ENCODE assay signal across 1 cellular context in the genomic region with DNA sequence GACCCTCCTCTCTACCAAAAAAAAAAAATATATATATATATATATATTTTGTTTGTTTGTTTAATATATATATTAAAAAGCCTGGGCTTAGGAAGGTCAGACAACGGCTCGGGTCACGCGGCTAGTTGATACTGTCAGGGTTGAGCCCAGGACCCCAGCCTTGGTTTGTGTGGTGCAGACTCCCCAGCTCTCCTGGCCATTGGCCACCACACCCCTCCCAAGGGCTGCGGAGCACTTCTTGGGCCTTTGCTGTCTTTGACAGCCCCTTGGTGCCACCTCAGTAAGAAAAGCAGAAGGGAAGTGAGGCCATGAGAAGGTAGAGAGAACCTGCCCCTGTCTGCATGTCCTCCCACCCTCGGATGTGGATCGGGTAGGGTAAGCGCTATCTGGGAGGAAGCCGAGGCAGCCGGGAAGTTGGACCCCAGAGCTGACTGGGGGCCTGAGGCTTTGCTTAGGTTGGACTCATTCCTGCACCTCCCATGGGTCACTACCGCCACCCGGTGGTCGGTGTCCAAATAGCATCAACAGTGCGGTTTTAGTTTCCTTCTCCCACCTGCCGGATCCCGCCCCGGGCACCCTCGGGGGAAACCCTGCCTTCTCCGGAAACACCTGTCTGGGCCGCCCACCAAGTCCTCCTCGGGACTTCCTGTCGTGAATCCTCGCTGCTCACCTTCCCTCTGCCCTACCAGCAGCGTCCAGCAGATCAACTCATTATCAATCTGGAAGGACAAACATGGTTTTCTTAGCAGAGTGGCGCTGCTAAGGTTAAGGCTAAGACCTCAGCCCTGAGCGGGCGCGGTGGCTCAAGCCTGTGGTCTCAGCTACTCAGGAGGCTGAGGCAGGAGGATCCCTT.
TF ChIP-seq lines count a peak whose summit lies in the region.

No MANE protein-coding gene starts in this region.

TF ChIP-seq in HepG2, 621 proteins besides CTCF, POLR2A, EP300 and RAD21 (continued from another document and continues in another):
- TF ChIP-seq, protein P1, sequence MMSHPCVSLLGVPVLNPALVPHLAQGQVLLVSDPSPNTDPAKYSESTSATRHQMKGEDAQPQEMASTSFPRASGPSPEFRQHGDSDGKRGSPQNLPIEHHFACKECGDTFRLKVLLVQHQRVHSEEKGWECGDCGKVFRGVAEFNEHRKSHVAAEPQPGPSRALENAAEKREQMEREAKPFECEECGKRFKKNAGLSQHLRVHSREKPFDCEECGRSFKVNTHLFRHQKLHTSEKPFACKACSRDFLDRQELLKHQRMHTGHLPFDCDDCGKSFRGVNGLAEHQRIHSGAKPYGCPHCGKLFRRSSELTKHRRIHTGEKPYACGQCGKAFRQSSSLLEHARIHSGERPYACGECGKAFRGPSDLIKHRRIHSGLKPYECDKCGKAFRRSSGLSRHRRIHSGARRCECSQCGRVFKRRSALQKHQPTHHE (CRISPR knock-in tag; IDR thresholded peaks at IDR 0.05; ENCODE audit: borderline replicate concordance), result no peak
- TF ChIP-seq SAFB2 (CRISPR knock-in tag; IDR thresholded peaks at IDR 0.05; ENCODE audit: borderline replicate concordance, low read depth), result peak; percentile 56; the same call in 1 of the 2 replicates
- TF ChIP-seq KMT2A (CRISPR knock-in tag; IDR thresholded peaks at IDR 0.05), result no peak
- TF ChIP-seq, protein P2, sequence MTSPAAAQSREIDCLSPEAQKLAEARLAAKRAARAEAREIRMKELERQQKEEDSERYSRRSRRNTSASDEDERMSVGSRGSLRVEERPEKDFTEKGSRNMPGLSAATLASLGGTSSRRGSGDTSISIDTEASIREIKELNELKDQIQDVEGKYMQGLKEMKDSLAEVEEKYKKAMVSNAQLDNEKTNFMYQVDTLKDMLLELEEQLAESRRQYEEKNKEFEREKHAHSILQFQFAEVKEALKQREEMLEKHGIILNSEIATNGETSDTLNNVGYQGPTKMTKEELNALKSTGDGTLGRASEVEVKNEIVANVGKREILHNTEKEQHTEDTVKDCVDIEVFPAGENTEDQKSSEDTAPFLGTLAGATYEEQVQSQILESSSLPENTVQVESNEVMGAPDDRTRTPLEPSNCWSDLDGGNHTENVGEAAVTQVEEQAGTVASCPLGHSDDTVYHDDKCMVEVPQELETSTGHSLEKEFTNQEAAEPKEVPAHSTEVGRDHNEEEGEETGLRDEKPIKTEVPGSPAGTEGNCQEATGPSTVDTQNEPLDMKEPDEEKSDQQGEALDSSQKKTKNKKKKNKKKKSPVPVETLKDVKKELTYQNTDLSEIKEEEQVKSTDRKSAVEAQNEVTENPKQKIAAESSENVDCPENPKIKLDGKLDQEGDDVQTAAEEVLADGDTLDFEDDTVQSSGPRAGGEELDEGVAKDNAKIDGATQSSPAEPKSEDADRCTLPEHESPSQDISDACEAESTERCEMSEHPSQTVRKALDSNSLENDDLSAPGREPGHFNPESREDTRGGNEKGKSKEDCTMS (CRISPR knock-in tag; conservative IDR thresholded peaks at IDR 0.05), result no peak
- TF ChIP-seq, protein P3, sequence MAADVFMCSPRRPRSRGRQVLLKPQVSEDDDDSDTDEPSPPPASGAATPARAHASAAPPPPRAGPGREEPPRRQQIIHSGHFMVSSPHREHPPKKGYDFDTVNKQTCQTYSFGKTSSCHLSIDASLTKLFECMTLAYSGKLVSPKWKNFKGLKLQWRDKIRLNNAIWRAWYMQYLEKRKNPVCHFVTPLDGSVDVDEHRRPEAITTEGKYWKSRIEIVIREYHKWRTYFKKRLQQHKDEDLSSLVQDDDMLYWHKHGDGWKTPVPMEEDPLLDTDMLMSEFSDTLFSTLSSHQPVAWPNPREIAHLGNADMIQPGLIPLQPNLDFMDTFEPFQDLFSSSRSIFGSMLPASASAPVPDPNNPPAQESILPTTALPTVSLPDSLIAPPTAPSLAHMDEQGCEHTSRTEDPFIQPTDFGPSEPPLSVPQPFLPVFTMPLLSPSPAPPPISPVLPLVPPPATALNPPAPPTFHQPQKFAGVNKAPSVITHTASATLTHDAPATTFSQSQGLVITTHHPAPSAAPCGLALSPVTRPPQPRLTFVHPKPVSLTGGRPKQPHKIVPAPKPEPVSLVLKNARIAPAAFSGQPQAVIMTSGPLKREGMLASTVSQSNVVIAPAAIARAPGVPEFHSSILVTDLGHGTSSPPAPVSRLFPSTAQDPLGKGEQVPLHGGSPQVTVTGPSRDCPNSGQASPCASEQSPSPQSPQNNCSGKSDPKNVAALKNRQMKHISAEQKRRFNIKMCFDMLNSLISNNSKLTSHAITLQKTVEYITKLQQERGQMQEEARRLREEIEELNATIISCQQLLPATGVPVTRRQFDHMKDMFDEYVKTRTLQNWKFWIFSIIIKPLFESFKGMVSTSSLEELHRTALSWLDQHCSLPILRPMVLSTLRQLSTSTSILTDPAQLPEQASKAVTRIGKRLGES (CRISPR knock-in tag; IDR thresholded peaks at IDR 0.05; ENCODE audit: borderline replicate concordance), result no peak
- 0 out of 2 replicates have a peak, but pooled peaks have one; percentile 26 for TF ChIP-seq POLR2AphosphoS5 (IDR thresholded peaks at IDR 0.05; ENCODE audit: low read depth, low read length)
- no peak for TF ChIP-seq ZNF468 (CRISPR knock-in tag; IDR thresholded peaks at IDR 0.05)
- TF ChIP-seq, protein P4, sequence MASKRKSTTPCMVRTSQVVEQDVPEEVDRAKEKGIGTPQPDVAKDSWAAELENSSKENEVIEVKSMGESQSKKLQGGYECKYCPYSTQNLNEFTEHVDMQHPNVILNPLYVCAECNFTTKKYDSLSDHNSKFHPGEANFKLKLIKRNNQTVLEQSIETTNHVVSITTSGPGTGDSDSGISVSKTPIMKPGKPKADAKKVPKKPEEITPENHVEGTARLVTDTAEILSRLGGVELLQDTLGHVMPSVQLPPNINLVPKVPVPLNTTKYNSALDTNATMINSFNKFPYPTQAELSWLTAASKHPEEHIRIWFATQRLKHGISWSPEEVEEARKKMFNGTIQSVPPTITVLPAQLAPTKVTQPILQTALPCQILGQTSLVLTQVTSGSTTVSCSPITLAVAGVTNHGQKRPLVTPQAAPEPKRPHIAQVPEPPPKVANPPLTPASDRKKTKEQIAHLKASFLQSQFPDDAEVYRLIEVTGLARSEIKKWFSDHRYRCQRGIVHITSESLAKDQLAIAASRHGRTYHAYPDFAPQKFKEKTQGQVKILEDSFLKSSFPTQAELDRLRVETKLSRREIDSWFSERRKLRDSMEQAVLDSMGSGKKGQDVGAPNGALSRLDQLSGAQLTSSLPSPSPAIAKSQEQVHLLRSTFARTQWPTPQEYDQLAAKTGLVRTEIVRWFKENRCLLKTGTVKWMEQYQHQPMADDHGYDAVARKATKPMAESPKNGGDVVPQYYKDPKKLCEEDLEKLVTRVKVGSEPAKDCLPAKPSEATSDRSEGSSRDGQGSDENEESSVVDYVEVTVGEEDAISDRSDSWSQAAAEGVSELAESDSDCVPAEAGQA (IDR thresholded peaks at IDR 0.05; ENCODE audit: low read depth), result no peak
- TF ChIP-seq, protein P4 (CRISPR knock-in tag; IDR thresholded peaks at IDR 0.05; ENCODE audit: borderline replicate concordance), result no peak
- no peak for TF ChIP-seq SNAPC2 (CRISPR knock-in tag; IDR thresholded peaks at IDR 0.05)
- no peak for TF ChIP-seq TOPORS (CRISPR knock-in tag; IDR thresholded peaks at IDR 0.05)
- TF ChIP-seq PAF1 (CRISPR knock-in tag; IDR thresholded peaks at IDR 0.05), result no peak
- TF ChIP-seq FOXM1 (CRISPR knock-in tag; IDR thresholded peaks at IDR 0.05), result no peak
- TF ChIP-seq ZNF143 (CRISPR knock-in tag; IDR thresholded peaks at IDR 0.05), result no peak
- no peak; the same call in 1 of the 2 replicates for TF ChIP-seq KDM5B (CRISPR knock-in tag; IDR thresholded peaks at IDR 0.05; ENCODE audit: borderline replicate concordance)
- TF ChIP-seq NR1H2 (CRISPR knock-in tag; IDR thresholded peaks at IDR 0.05; ENCODE audit: borderline replicate concordance, low read depth), result no peak
- TF ChIP-seq, protein P5, sequence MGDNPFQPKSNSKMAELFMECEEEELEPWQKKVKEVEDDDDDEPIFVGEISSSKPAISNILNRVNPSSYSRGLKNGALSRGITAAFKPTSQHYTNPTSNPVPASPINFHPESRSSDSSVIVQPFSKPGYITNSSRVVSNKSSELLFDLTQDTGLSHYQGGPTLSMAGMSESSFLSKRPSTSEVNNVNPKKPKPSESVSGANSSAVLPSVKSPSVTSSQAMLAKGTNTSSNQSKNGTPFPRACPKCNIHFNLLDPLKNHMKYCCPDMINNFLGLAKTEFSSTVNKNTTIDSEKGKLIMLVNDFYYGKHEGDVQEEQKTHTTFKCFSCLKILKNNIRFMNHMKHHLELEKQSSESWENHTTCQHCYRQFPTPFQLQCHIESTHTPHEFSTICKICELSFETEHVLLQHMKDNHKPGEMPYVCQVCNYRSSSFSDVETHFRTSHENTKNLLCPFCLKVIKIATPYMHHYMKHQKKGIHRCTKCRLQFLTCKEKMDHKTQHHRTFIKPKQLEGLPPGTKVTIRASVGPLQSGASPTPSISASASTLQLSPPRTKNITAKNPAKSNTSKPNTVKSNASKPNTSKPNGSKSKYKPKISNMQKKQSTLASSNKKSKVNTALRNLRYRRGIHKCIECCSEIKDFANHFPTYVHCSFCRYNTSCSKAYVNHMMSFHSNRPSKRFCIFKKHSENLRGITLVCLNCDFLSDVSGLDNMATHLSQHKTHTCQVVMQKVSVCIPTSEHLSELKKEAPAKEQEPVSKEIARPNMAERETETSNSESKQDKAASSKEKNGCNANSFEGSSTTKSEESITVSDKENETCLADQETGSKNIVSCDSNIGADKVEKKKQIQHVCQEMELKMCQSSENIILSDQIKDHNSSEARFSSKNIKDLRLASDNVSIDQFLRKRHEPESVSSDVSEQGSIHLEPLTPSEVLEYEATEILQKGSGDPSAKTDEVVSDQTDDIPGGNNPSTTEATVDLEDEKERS (CRISPR knock-in tag; IDR thresholded peaks at IDR 0.05), result no peak
- no peak for TF ChIP-seq EZH2 (conservative IDR thresholded peaks at IDR 0.05; ENCODE audit: low read depth, low read length)
- TF ChIP-seq, protein P6, sequence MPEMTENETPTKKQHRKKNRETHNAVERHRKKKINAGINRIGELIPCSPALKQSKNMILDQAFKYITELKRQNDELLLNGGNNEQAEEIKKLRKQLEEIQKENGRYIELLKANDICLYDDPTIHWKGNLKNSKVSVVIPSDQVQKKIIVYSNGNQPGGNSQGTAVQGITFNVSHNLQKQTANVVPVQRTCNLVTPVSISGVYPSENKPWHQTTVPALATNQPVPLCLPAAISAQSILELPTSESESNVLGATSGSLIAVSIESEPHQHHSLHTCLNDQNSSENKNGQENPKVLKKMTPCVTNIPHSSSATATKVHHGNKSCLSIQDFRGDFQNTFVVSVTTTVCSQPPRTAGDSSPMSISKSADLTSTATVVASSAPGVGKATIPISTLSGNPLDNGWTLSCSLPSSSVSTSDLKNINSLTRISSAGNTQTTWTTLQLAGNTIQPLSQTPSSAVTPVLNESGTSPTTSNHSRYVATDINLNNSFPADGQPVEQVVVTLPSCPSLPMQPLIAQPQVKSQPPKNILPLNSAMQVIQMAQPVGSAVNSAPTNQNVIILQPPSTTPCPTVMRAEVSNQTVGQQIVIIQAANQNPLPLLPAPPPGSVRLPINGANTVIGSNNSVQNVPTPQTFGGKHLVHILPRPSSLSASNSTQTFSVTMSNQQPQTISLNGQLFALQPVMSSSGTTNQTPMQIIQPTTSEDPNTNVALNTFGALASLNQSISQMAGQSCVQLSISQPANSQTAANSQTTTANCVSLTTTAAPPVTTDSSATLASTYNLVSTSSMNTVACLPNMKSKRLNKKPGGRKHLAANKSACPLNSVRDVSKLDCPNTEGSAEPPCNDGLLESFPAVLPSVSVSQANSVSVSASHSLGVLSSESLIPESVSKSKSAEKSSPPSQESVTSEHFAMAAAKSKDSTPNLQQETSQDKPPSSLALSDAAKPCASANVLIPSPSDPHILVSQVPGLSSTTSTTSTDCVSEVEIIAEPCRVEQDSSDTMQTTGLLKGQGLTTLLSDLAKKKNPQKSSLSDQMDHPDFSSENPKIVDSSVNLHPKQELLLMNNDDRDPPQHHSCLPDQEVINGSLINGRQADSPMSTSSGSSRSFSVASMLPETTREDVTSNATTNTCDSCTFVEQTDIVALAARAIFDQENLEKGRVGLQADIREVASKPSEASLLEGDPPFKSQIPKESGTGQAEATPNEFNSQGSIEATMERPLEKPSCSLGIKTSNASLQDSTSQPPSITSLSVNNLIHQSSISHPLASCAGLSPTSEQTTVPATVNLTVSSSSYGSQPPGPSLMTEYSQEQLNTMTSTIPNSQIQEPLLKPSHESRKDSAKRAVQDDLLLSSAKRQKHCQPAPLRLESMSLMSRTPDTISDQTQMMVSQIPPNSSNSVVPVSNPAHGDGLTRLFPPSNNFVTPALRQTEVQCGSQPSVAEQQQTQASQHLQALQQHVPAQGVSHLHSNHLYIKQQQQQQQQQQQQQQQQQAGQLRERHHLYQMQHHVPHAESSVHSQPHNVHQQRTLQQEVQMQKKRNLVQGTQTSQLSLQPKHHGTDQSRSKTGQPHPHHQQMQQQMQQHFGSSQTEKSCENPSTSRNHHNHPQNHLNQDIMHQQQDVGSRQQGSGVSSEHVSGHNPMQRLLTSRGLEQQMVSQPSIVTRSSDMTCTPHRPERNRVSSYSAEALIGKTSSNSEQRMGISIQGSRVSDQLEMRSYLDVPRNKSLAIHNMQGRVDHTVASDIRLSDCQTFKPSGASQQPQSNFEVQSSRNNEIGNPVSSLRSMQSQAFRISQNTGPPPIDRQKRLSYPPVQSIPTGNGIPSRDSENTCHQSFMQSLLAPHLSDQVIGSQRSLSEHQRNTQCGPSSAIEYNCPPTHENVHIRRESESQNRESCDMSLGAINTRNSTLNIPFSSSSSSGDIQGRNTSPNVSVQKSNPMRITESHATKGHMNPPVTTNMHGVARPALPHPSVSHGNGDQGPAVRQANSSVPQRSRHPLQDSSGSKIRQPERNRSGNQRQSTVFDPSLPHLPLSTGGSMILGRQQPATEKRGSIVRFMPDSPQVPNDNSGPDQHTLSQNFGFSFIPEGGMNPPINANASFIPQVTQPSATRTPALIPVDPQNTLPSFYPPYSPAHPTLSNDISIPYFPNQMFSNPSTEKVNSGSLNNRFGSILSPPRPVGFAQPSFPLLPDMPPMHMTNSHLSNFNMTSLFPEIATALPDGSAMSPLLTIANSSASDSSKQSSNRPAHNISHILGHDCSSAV (CRISPR knock-in tag; IDR thresholded peaks at IDR 0.05; ENCODE audit: borderline replicate concordance), result no peak
- TF ChIP-seq WIZ (CRISPR knock-in tag; IDR thresholded peaks at IDR 0.05), result no peak
- no peak for TF ChIP-seq TCF7L2 (IDR thresholded peaks at IDR 0.05; ENCODE audit: low read depth, low read length)
- TF ChIP-seq TAF1 (CRISPR knock-in tag; IDR thresholded peaks at IDR 0.05), result peak; percentile 32; the same call in 1 of the 2 replicates
- TF ChIP-seq YY1 (IDR thresholded peaks at IDR 0.05; ENCODE audit: insufficient read depth, insufficient replicate concordance, low read depth, low read length), result peak; percentile 33
- TF ChIP-seq SMYD3 (CRISPR knock-in tag; IDR thresholded peaks at IDR 0.05), result no peak
- no peak for TF ChIP-seq KLF12 (CRISPR knock-in tag; IDR thresholded peaks at IDR 0.05; ENCODE audit: borderline replicate concordance)
- TF ChIP-seq NFKBIZ (CRISPR knock-in tag; IDR thresholded peaks at IDR 0.05), result no peak
